In genomic region chr7:47284691-47285246, GRCh38 we compare ENCODE assay signal across 15 cellular contexts.
"Had no signal": no experiment of that assay in that cellular context is flagged by ENCODE, and none has a peak within 500 bp of the region (broad histone marks: within the 10 kb centered on the region; RNA-seq: fewer than 3 reads in every experiment).

No MANE protein-coding gene starts in this region.

- H3K27ac ChIP-seq: ovary had no signal

- H3K36me3 ChIP-seq: ovary had no signal

- H3K27me3 Mint-ChIP-seq: activated T-cell treated with anti-CD3 and anti-CD28 coated beads, Interleukin-2, amount 50 U/mL, for 24 hours; T-cell had no signal

- H3K4me3 ChIP-seq: ovary, skin epidermis, tibial nerve had no signal

- H3K27ac Mint-ChIP-seq: activated CD8-positive, alpha-beta memory T cell treated with anti-CD3 and anti-CD28 coated beads, Interleukin-2, amount 10 ng/mL, durations not matched to agents 7 days and 5 days; activated T-cell treated with anti-CD3 and anti-CD28 coated beads, Interleukin-2, amount 50 U/mL, for 24 hours; T-cell had no signal

- H3K4me3 Mint-ChIP-seq: activated CD8-positive, alpha-beta memory T cell treated with anti-CD3 and anti-CD28 coated beads, Interleukin-2, amount 10 ng/mL, durations not matched to agents 7 days and 5 days; activated T-cell treated with anti-CD3 and anti-CD28 coated beads, Interleukin-2, amount 50 U/mL, for 24 hours; T-cell had no signal

- H3K4me1 Mint-ChIP-seq: activated CD8-positive, alpha-beta memory T cell treated with anti-CD3 and anti-CD28 coated beads, Interleukin-2, amount 10 ng/mL, durations not matched to agents 7 days and 5 days; T-cell had no signal

- H3K36me3 Mint-ChIP-seq: activated CD8-positive, alpha-beta memory T cell treated with anti-CD3 and anti-CD28 coated beads, Interleukin-2, amount 10 ng/mL, durations not matched to agents 7 days and 5 days; T-cell had no signal

- H3K9me3 ChIP-seq: ovary, tibial nerve had no signal

- DNase-seq: activated CD4-positive, alpha-beta T cell treated with anti-CD3 and anti-CD28 coated beads, Interleukin-2, amount 50 U/mL, for 48 hours; activated CD4-positive, CD25-positive, alpha-beta regulatory T cell treated with anti-CD3 and anti-CD28 coated beads, Interleukin-2, amount 50 U/mL, for 72 hours; activated CD8-positive, alpha-beta memory T cell treated with anti-CD3 and anti-CD28 coated beads, Interleukin-2, amount 10 ng/mL, durations not matched to agents 7 days and 5 days; activated naive CD4-positive, alpha-beta T cell treated with anti-CD3 and anti-CD28 coated beads, Interleukin-2, amount 50 U/mL, for 16 hours; activated T-cell treated with anti-CD3 and anti-CD28 coated beads, Interleukin-2, amount 50 U/mL, for 24 hours; erythroblast; islet precursor cell; midbrain; ovary; stimulated activated CD4-positive, alpha-beta T cell treated with anti-CD3 and anti-CD28 coated beads, Interleukin-4, amount 100 ng/mL, for 24 hours; stimulated activated naive CD4-positive, alpha-beta T cell; T-cell; T-helper 9 cell had no signal
